Comparison of ENCODE assay signal across 8 cellular contexts in genomic region chr16:88455610-88456355, GRCh38. TPM values are rescaled to one million over a fixed set of nuclear protein-coding genes. Genes with fewer than 3 reads are reported as not detected.
DNase-seq lines count a peak whose midpoint lies in the region; ATAC-seq, FAIRE-seq and TF ChIP-seq lines count a peak whose summit lies in the region.

No MANE protein-coding gene starts in this region.

- no peaks in the 10 kb centered on the region for H3K9me3 ChIP-seq in T-helper 17 cell (ENCODE audit: control insufficient read depth, low read length, poor library complexity, severe bottlenecking)
- H3K9me3 ChIP-seq in HepG2 (ENCODE audit: low read length): no peaks in the 10 kb centered on the region

- H3K27me3 Mint-ChIP-seq in T-helper 17 cell: no peaks in the 10 kb centered on the region

- peaks cover 64% of the 10 kb centered on the region for H3K79me2 ChIP-seq in HepG2 (ENCODE audit: insufficient read depth, low read length)

- CTCF ChIA-PET in HepG2 (lab: Yijun Ruan, JAX; ENCODE audit: low intra/inter-chr PET ratio, low total read pairs): interaction anchor here (0.7 to 1.8 kb wide), 4 partner anchors 33 to 72 kb away, joined by 3 to 7 read pairs (median 5); no protein-coding TSS in a partner anchor

- H3K9ac ChIP-seq in HepG2 (ENCODE audit: insufficient read depth, low read depth, low read length): peak overlapping the region; percentile 84

- TF ChIP-seq CTCF in astrocyte of the spinal cord (IDR thresholded peaks at IDR 0.05; ENCODE audit: low read depth, low read length): no peak
- TF ChIP-seq CTCF in HepG2 (CRISPR knock-in tag; IDR thresholded peaks at IDR 0.05): no peak

- DNase-seq in G401 (ENCODE audit: low spot score) (peak; percentile 53), T-helper 17 cell (peak in 2 of 3 donors; percentile 44 to 53), astrocyte of the spinal cord (ENCODE audit: low read depth, low spot score) (no peak), HepG2 (ENCODE audit: low spot score) (peak; percentile 57)
- DNase-seq in stimulated activated CD8-positive, alpha-beta memory T cell treated with anti-CD3 and anti-CD28 coated beads, Interleukin-12 subunit alpha, Interleukin-12 subunit beta, amount 100 ng/mL, for 24 hours (ENCODE audit: extremely low read depth): peak; percentile 66

- H3K4me3 Mint-ChIP-seq in T-helper 17 cell: peak overlapping the region; percentile 95

- intact Hi-C loops in HepG2 (cut with micrococcal nuclease; ENCODE audit: unreplicated experiment): loop anchor here (1.0 to 5.0 kb wide), 3 partner anchors 33 to 71 kb away; no protein-coding TSS in a partner anchor

- H3K4me1 Mint-ChIP-seq in T-helper 17 cell: peaks cover 24% of the 10 kb centered on the region

- H3K4me2 ChIP-seq in HepG2 (ENCODE audit: low read depth, low read length): peak overlapping the region; percentile 100

- POLR2A ChIA-PET in HepG2 (lab: Yijun Ruan, JAX): interaction anchor here (1.0 to 2.7 kb wide), 4 partner anchors 13 to 53 kb away, joined by 3 to 40 read pairs (median 16); no protein-coding TSS in a partner anchor

- peak overlapping the region; percentile 61 for H3K27ac ChIP-seq in HepG2 (ENCODE audit: extremely low read length, insufficient read depth, low read length)

- H3K36me3 ChIP-seq in HepG2 (replicated peaks in 1 of 2; ENCODE audit: control insufficient read depth in 1 of 2, insufficient read depth in 2 of 2, low read length in 2 of 2): peaks cover 2 to 4% of the 10 kb centered on the region in 2 experiments; a peak in 1 of 5 replicates

- H3K27ac Mint-ChIP-seq in T-helper 17 cell: peak overlapping the region; percentile 94

- no TSS peak for BruUV-seq in HepG2 (replicated peaks; lab: Mats Ljungman, UMichigan)

- 4% methylated on average over 37 of the region's 68 CpGs for WGBS in HepG2 (ENCODE audit: low lambda C conversion rate)

- TF ChIP-seq POLR2A in HepG2 (IDR thresholded peaks at IDR 0.05; ENCODE audit: insufficient read depth in 1 of 2, low read depth in 2 of 2, low read length in 2 of 2): no peak

- in situ Hi-C loops in G401 (cut with HindIII; ENCODE audit: low sequenced_read_pairs) (no loop called here), astrocyte of the spinal cord (cut with HindIII; ENCODE audit: low sequenced_read_pairs) (no loop called here), HepG2 (cut with HindIII; ENCODE audit: extremely low pct_ligation_motif_present, low pct_unique_long_range_greater_than_20kb) (loop anchor here (10.0 kb wide), 1 partner anchor 49 kb away; no protein-coding TSS in a partner anchor)

- H2AFZ ChIP-seq in HepG2 (ENCODE audit: low read length): no peak overlapping the region

- peaks cover 44% of the 10 kb centered on the region for H4K20me1 ChIP-seq in HepG2 (ENCODE audit: insufficient read depth, low read length)

- H3K27me3 ChIP-seq in HepG2 (ENCODE audit: control insufficient read depth in 1 of 2, insufficient read depth in 2 of 2, low read length in 2 of 2): peaks cover 2 to 14% of the 10 kb centered on the region in 2 experiments; a peak in 4 of 5 replicates

- peak overlapping the region; percentile 40 for H3K4me3 ChIP-seq in astrocyte of the spinal cord (ENCODE audit: low read depth, low read length)
- H3K4me3 ChIP-seq in HepG2 (replicated peaks in 1 of 3; ENCODE audit: insufficient read depth in 1 of 3, low read depth in 2 of 3, low read length in 3 of 3): peak overlapping the region; percentile 62 to 95 (median 93)

- H3K36me3 Mint-ChIP-seq in T-helper 17 cell (ENCODE audit: low read depth): no peaks in the 10 kb centered on the region

- peak; percentile 25 for ATAC-seq in HG02798 (IDR thresholded peaks at IDR 0.05; ENCODE audit: poor library complexity, unreplicated experiment)
- ATAC-seq in T-helper 17 cell: peak; percentile 45
- ATAC-seq in HepG2: peak; percentile 3
- no peak for ATAC-seq in GM21360 (IDR thresholded peaks at IDR 0.05; ENCODE audit: unreplicated experiment)
- no peak for ATAC-seq in GM19397 (IDR thresholded peaks at IDR 0.05; ENCODE audit: unreplicated experiment)

- TF ChIP-seq RAD21 in HepG2 (CRISPR knock-in tag; IDR thresholded peaks at IDR 0.05): no peak

- peaks cover 49% of the 10 kb centered on the region for H3K4me1 ChIP-seq in HepG2 (ENCODE audit: insufficient read depth, low read length)

- TF ChIP-seq EP300 in HepG2 (IDR thresholded peaks at IDR 0.05; ENCODE audit: low read depth in 2 of 2, low read length in 2 of 2) (peak in 1 of 2 experiments; percentile 44; a peak in 1 of 4 replicates), HepG2 (CRISPR knock-in tag; IDR thresholded peaks at IDR 0.05; ENCODE audit: borderline replicate concordance) (peak; percentile 49; the same call in 1 of the 2 replicates)

- peak; percentile 55 for FAIRE-seq in HepG2 (lab: Jason Lieb, UNC)

TF ChIP-seq in HepG2, 621 proteins besides CTCF, POLR2A, EP300 and RAD21 (continues in another document):
- TF ChIP-seq ZSCAN30 (CRISPR knock-in tag; IDR thresholded peaks at IDR 0.05) (0 out of 2 replicates have a peak, but pooled peaks have one; percentile 52), RARA (CRISPR knock-in tag; IDR thresholded peaks at IDR 0.05) (0 out of 2 replicates have a peak, but pooled peaks have one; percentile 16), BRF2 (CRISPR knock-in tag; IDR thresholded peaks at IDR 0.05) (0 out of 2 replicates have a peak, but pooled peaks have one; percentile 59), KDM6A (CRISPR knock-in tag; IDR thresholded peaks at IDR 0.05; ENCODE audit: low read depth) (0 out of 2 replicates have a peak, but pooled peaks have one; percentile 44), ZNF878 (CRISPR knock-in tag; IDR thresholded peaks at IDR 0.05) (peak; percentile 37; the same call in 1 of the 2 replicates), ZNF619 (CRISPR knock-in tag; IDR thresholded peaks at IDR 0.05) (no peak), ZNF75D (CRISPR knock-in tag; IDR thresholded peaks at IDR 0.05; ENCODE audit: borderline replicate concordance) (no peak), TAF1 (CRISPR knock-in tag; IDR thresholded peaks at IDR 0.05) (peak; percentile 38; the same call in 1 of the 2 replicates), PLSCR1 (CRISPR knock-in tag; IDR thresholded peaks at IDR 0.05; ENCODE audit: borderline replicate concordance) (no peak), HOXA7 (CRISPR knock-in tag; IDR thresholded peaks at IDR 0.05) (0 out of 2 replicates have a peak, but pooled peaks have one; percentile 17), HCFC1 (IDR thresholded peaks at IDR 0.05; ENCODE audit: low read depth, low read length) (no peak), ZNF205 (CRISPR knock-in tag; IDR thresholded peaks at IDR 0.05) (peak; percentile 71; the same call in 1 of the 2 replicates)

RNA-seq across cellular contexts. Expression of gene ZFPM1, which starts 2.7 kb away (rescaled TPM):
- total RNA-seq in G401 (2014; rRNA removed; shearing (Covaris generic)): 0.55 and 1.2 TPM in 2 replicates
- total RNA-seq in T-helper 17 cell (10 to 100 TPM; 24.6 to 29.4 TPM), HepG2 (2016; rRNA removed; fragmentation: Illumina TruSeq; extraction: Trizol) (3.4 and 3.8 TPM in 2 replicates)
- 0.81 and 2.1 TPM in 2 replicates for total RNA-seq in HepG2 (2016; cell fraction: cytosol; rRNA removed; fragmentation: Illumina TruSeq; extraction: Trizol; ENCODE audit: low read depth)
- 3.4 and 3.9 TPM in 2 replicates for total RNA-seq in HepG2 (2016; cell fraction: insoluble cytoplasmic fraction; rRNA removed; fragmentation: Illumina TruSeq; extraction: Trizol)
- 3.4 and 4.3 TPM in 2 replicates for total RNA-seq in HepG2 (2016; cell fraction: membrane; rRNA removed; fragmentation: Illumina TruSeq; extraction: Trizol)
- total RNA-seq in HepG2 (2016; cell fraction: nucleus; rRNA removed; fragmentation: Illumina TruSeq; extraction: Trizol): 3.4 and 6.6 TPM in 2 replicates
- 1.3 and 1.7 TPM in 2 replicates for polyA plus RNA-seq in HepG2 (2011; rRNA removed)
- 0.79 and 1.3 TPM in 2 replicates for polyA plus RNA-seq in HepG2 (2011; cell fraction: cytosol; rRNA removed)
- polyA plus RNA-seq in HepG2 (2011; cell fraction: nucleus; rRNA removed): 7.1 and 7.6 TPM in 2 replicates
- 7.2 and 7.6 TPM in 2 replicates for polyA plus RNA-seq in HepG2 (2012)
- polyA plus RNA-seq in HepG2 (2016; cell fraction: cytosol; fragmentation: Illumina TruSeq; extraction: Trizol; ENCODE audit: low read depth): 1.2 TPM in 2 replicates
- 3.7 and 8.7 TPM in 2 replicates for polyA plus RNA-seq in HepG2 (2016; cell fraction: insoluble cytoplasmic fraction; fragmentation: Illumina TruSeq; extraction: Trizol; ENCODE audit: low read depth)
- polyA plus RNA-seq in HepG2 (2016; cell fraction: membrane; fragmentation: Illumina TruSeq; extraction: Trizol; ENCODE audit: low read depth): 2.7 and 4.8 TPM in 2 replicates
- 14.0 and 14.3 TPM in 2 replicates for polyA plus RNA-seq in HepG2 (2016; cell fraction: nucleus; fragmentation: Illumina TruSeq; extraction: Trizol; ENCODE audit: insufficient read depth, low read depth)
- polyA minus RNA-seq in HepG2 (2011; rRNA and poly(A)+ RNA removed; ENCODE audit: low replicate concordance): 0.98 and 4.2 TPM in 2 replicates
- polyA minus RNA-seq in HepG2 (2011; cell fraction: cytosol; rRNA and poly(A)+ RNA removed): 2.7 and 6.6 TPM in 2 replicates
- 5.0 and 7.5 TPM in 2 replicates for polyA minus RNA-seq in HepG2 (2011; cell fraction: nucleus; rRNA and poly(A)+ RNA removed)

Comparison
In these comparisons a context has a peak if more than half of its experiments do, and no peak if none do; other contexts are left out.
1. ATAC-seq: peak in HG02798 (single experiment), T-helper 17 cell (single experiment) and HepG2 (single experiment); none in GM21360 (single experiment) and GM19397 (single experiment).